19 cellular contexts compared by ENCODE assay signal in genomic region chr1:23709229-23709628, GRCh38. TPM values are rescaled to one million over a fixed set of nuclear protein-coding genes. Genes with fewer than 3 reads are reported as not detected.
DNase-seq lines count a peak whose midpoint lies in the region; ATAC-seq, FAIRE-seq and TF ChIP-seq lines count a peak whose summit lies in the region.
"Had no signal": no experiment of that assay in that cellular context is flagged by ENCODE, and none has a peak within 500 bp of the region (broad histone marks: within the 10 kb centered on the region; RNA-seq: fewer than 3 reads in every experiment).

No MANE protein-coding gene starts in this region.

- H3K9me3 ChIP-seq in HepG2 (ENCODE audit: low read length) (no peaks in the 10 kb centered on the region), right lobe of liver (no peaks in the 10 kb centered on the region), testis (no peaks in the 10 kb centered on the region), HAP-1 (no peaks in the 10 kb centered on the region)
- H3K9me3 ChIP-seq: BLaER1 treated with 17β-estradiol and CSF1 and Interleukin-3, amounts not matched to agents 10 nM and 100 nM had no signal

- H3K9me3 Mint-ChIP-seq in activated B cell treated with CpG ODN at 0.5 μM for 24 hours (no peaks in the 10 kb centered on the region), memory B cell (no peaks in the 10 kb centered on the region)
- no peaks in the 10 kb centered on the region for H3K9me3 Mint-ChIP-seq in stimulated activated naive B cell treated with anti-CD40 and anti-IgM and Interleukin-4, amounts not matched to agents 10 μg/mL and 1 μg/mL and 100 μg/mL, for 72 hours
- H3K9me3 Mint-ChIP-seq: HFFc6 had no signal

- POLR2A ChIA-PET in HepG2 (lab: Yijun Ruan, JAX) (no interaction called here), activated B cell treated with CpG ODN at 0.5 μM for 24 hours (lab: Charles Lee) (no interaction called here)

- DNase-seq in HepG2 (ENCODE audit: low spot score) (no peak), right lobe of liver (no peak), activated B cell treated with CpG ODN at 0.5 μM for 24 hours (no peak), memory B cell (ENCODE audit: low spot score in 2 of 2) (no peak), testis (no peak), HAP-1 (ENCODE audit: low spot score in 2 of 2) (no peak), Kasumi-1 (lab: John Stamatoyannopoulos, UW) (no peak)
- no peak for DNase-seq in stimulated activated naive B cell treated with anti-CD40 and anti-IgM and Interleukin-4, amounts not matched to agents 10 μg/mL and 1 μg/mL and 100 μg/mL, for 72 hours
- DNase-seq: DMS79, HFFc6, KBM-7, NCI-H1417 treated with DMSO at 0.1 percent for 48 hours, NCI-H187 treated with DMSO at 0.1 percent for 48 hours, NCI-H226, NCI-H524, NCI-H82, OCI-M1 had no signal

- H3K27ac ChIP-seq in HepG2 (ENCODE audit: extremely low read length, insufficient read depth, low read length) (no peak overlapping the region), right lobe of liver (no peak overlapping the region), testis (no peak overlapping the region)
- H3K27ac ChIP-seq: BLaER1 treated with 17β-estradiol and CSF1 and Interleukin-3, amounts not matched to agents 10 nM and 100 nM; RWPE1 had no signal

- no peak overlapping the region for H3K4me3 ChIP-seq in HepG2 (replicated peaks in 1 of 3; ENCODE audit: insufficient read depth in 1 of 3, low read depth in 2 of 3, low read length in 3 of 3)
- H3K4me3 ChIP-seq in right lobe of liver = no peak overlapping the region
- no peak overlapping the region for H3K4me3 ChIP-seq in testis
- H3K4me3 ChIP-seq in HAP-1 = no peak overlapping the region
- H3K4me3 ChIP-seq: BLaER1 treated with 17β-estradiol and CSF1 and Interleukin-3, amounts not matched to agents 10 nM and 100 nM had no signal

- H3K4me1 ChIP-seq in HepG2 (ENCODE audit: insufficient read depth, low read length) (peaks cover 13% of the 10 kb centered on the region), right lobe of liver (peaks cover 0 to 15% (median 4%) of the 10 kb centered on the region in 4 donors), testis (no peaks in the 10 kb centered on the region), HAP-1 (no peaks in the 10 kb centered on the region)
- H3K4me1 ChIP-seq: BLaER1 treated with 17β-estradiol and CSF1 and Interleukin-3, amounts not matched to agents 10 nM and 100 nM had no signal

- H4K20me1 ChIP-seq in HepG2 (ENCODE audit: insufficient read depth, low read length) = peaks cover 8% of the 10 kb centered on the region; the same call in 1 of the 2 replicates

- intact Hi-C loops in HepG2 (cut with micrococcal nuclease; ENCODE audit: unreplicated experiment) = no loop called here
- intact Hi-C loops in right lobe of liver (cut with DNase I) = no loop called here
- intact Hi-C loops in activated B cell treated with CpG ODN at 0.5 μM for 24 hours (cut with micrococcal nuclease) = no loop called here
- intact Hi-C loops in testis (cut with DNase I; ENCODE audit: low total_unique reads) = no loop called here

- no peak overlapping the region for H2AFZ ChIP-seq in HepG2 (ENCODE audit: low read length)

- H3K9ac ChIP-seq in HepG2 (ENCODE audit: insufficient read depth, low read depth, low read length) = no peak overlapping the region
- H3K9ac ChIP-seq: BLaER1 treated with 17β-estradiol and CSF1 and Interleukin-3, amounts not matched to agents 10 nM and 100 nM had no signal

- BruUV-seq in HepG2 (replicated peaks; lab: Mats Ljungman, UMichigan) = no TSS peak

- TF ChIP-seq RAD21 in HepG2 (CRISPR knock-in tag; IDR thresholded peaks at IDR 0.05) = no peak

- no peak for TF ChIP-seq POLR2A in HepG2 (IDR thresholded peaks at IDR 0.05; ENCODE audit: insufficient read depth in 1 of 2, low read depth in 2 of 2, low read length in 2 of 2)
- no peak for TF ChIP-seq POLR2A in right lobe of liver (IDR thresholded peaks at IDR 0.05)
- TF ChIP-seq POLR2A in testis (IDR thresholded peaks at IDR 0.05) = no peak

- H3K4me3 Mint-ChIP-seq in activated B cell treated with CpG ODN at 0.5 μM for 24 hours = no peak overlapping the region
- H3K4me3 Mint-ChIP-seq in memory B cell = no peak overlapping the region
- H3K4me3 Mint-ChIP-seq in stimulated activated naive B cell treated with anti-CD40 and anti-IgM and Interleukin-4, amounts not matched to agents 10 μg/mL and 1 μg/mL and 100 μg/mL, for 72 hours = no peak overlapping the region
- H3K4me3 Mint-ChIP-seq: HFFc6 had no signal

- TF ChIP-seq CTCF in HepG2 (CRISPR knock-in tag; IDR thresholded peaks at IDR 0.05) (no peak), right lobe of liver (IDR thresholded peaks at IDR 0.05) (no peak), activated B cell treated with CpG ODN at 0.5 μM for 24 hours (IDR thresholded peaks at IDR 0.05) (no peak), testis (IDR thresholded peaks at IDR 0.05) (no peak)

- H3K27ac Mint-ChIP-seq in activated B cell treated with CpG ODN at 0.5 μM for 24 hours (peak overlapping the region; percentile 56), memory B cell (peak overlapping the region; percentile 29)
- H3K27ac Mint-ChIP-seq in stimulated activated naive B cell treated with anti-CD40 and anti-IgM and Interleukin-4, amounts not matched to agents 10 μg/mL and 1 μg/mL and 100 μg/mL, for 72 hours = peak overlapping the region; percentile 65

- peaks cover 0 to 10% of the 10 kb centered on the region in 2 experiments; a peak in 1 of 5 replicates for H3K36me3 ChIP-seq in HepG2 (replicated peaks in 1 of 2; ENCODE audit: control insufficient read depth in 1 of 2, insufficient read depth in 2 of 2, low read length in 2 of 2)
- peaks cover 0 to 3% (median 0%) of the 10 kb centered on the region in 4 donors for H3K36me3 ChIP-seq in right lobe of liver
- H3K36me3 ChIP-seq in testis (ENCODE audit: low read depth, missing control alignments) = no peaks in the 10 kb centered on the region
- peaks cover 11% of the 10 kb centered on the region for H3K36me3 ChIP-seq in HAP-1 (replicated peaks)

- no peak for FAIRE-seq in HepG2 (lab: Jason Lieb, UNC)

- H3K27me3 ChIP-seq in HepG2 (ENCODE audit: control insufficient read depth in 1 of 2, insufficient read depth in 2 of 2, low read length in 2 of 2) = no peaks in the 10 kb centered on the region
- no peaks in the 10 kb centered on the region for H3K27me3 ChIP-seq in right lobe of liver
- H3K27me3 ChIP-seq in testis = no peaks in the 10 kb centered on the region
- no peaks in the 10 kb centered on the region for H3K27me3 ChIP-seq in HAP-1 (ENCODE audit: low read depth)
- H3K27me3 ChIP-seq: BLaER1 treated with 17β-estradiol and CSF1 and Interleukin-3, amounts not matched to agents 10 nM and 100 nM had no signal

- H3K4me1 Mint-ChIP-seq in activated B cell treated with CpG ODN at 0.5 μM for 24 hours (peaks cover 8% of the 10 kb centered on the region), memory B cell (peaks cover 11% of the 10 kb centered on the region)
- peaks cover 18 to 19% of the 10 kb centered on the region in 2 donors for H3K4me1 Mint-ChIP-seq in stimulated activated naive B cell treated with anti-CD40 and anti-IgM and Interleukin-4, amounts not matched to agents 10 μg/mL and 1 μg/mL and 100 μg/mL, for 72 hours

- TF ChIP-seq EP300 in HepG2 (IDR thresholded peaks at IDR 0.05; ENCODE audit: low read depth in 2 of 2, low read length in 2 of 2) = no peak
- TF ChIP-seq EP300 in HepG2 (CRISPR knock-in tag; IDR thresholded peaks at IDR 0.05; ENCODE audit: borderline replicate concordance) = no peak

- in situ Hi-C loops in HepG2 (cut with HindIII; ENCODE audit: extremely low pct_ligation_motif_present, low pct_unique_long_range_greater_than_20kb) = no loop called here
- in situ Hi-C loops in HAP-1 (cut with MboI; ENCODE audit: low sequenced_read_pairs) = no loop called here

- CTCF ChIA-PET in HepG2 (lab: Yijun Ruan, JAX; ENCODE audit: low intra/inter-chr PET ratio, low total read pairs) (no interaction called here), activated B cell treated with CpG ODN at 0.5 μM for 24 hours (lab: Charles Lee) (no interaction called here)

- 90% methylated on average over 4 of the region's 4 CpGs for WGBS in HepG2 (ENCODE audit: low lambda C conversion rate)
- 95% methylated on average over 4 of the region's 4 CpGs for WGBS in right lobe of liver (ENCODE audit: insufficient coverage, low coverage, low lambda C conversion rate, missing lambda C conversion rate)
- 87 to 95% methylated on average over 4 of the region's 4 CpGs for WGBS in testis, 2 donors

- H3K27me3 Mint-ChIP-seq in activated B cell treated with CpG ODN at 0.5 μM for 24 hours = no peaks in the 10 kb centered on the region
- no peaks in the 10 kb centered on the region for H3K27me3 Mint-ChIP-seq in memory B cell
- H3K27me3 Mint-ChIP-seq in stimulated activated naive B cell treated with anti-CD40 and anti-IgM and Interleukin-4, amounts not matched to agents 10 μg/mL and 1 μg/mL and 100 μg/mL, for 72 hours = no peaks in the 10 kb centered on the region

- ATAC-seq in HepG2 (no peak), right lobe of liver (no peak), activated B cell treated with CpG ODN at 0.5 μM for 24 hours (ENCODE audit: low read depth) (no peak), memory B cell (ENCODE audit: low read depth) (no peak)
- no peak for ATAC-seq in stimulated activated naive B cell treated with anti-CD40 and anti-IgM and Interleukin-4, amounts not matched to agents 10 μg/mL and 1 μg/mL and 100 μg/mL, for 72 hours (replicated peaks)

- H3K4me2 ChIP-seq in HepG2 (ENCODE audit: low read depth, low read length) = no peak overlapping the region
- H3K4me2 ChIP-seq: BLaER1 treated with 17β-estradiol and CSF1 and Interleukin-3, amounts not matched to agents 10 nM and 100 nM had no signal

- no peaks in the 10 kb centered on the region for H3K79me2 ChIP-seq in HepG2 (ENCODE audit: insufficient read depth, low read length)

- peaks cover 34% of the 10 kb centered on the region for H3K36me3 Mint-ChIP-seq in activated B cell treated with CpG ODN at 0.5 μM for 24 hours (ENCODE audit: low read depth)
- H3K36me3 Mint-ChIP-seq in memory B cell = no peaks in the 10 kb centered on the region
- peaks cover 21 to 41% of the 10 kb centered on the region in 2 donors for H3K36me3 Mint-ChIP-seq in stimulated activated naive B cell treated with anti-CD40 and anti-IgM and Interleukin-4, amounts not matched to agents 10 μg/mL and 1 μg/mL and 100 μg/mL, for 72 hours

RNA-seq across cellular contexts. Expression of gene RPL11, which starts 17.6 kb away (rescaled TPM):
- 2,010 and 2,638 TPM in 2 replicates for total RNA-seq in HepG2 (2016; rRNA removed; fragmentation: Illumina TruSeq; extraction: Trizol)
- 1,858 and 2,176 TPM in 2 replicates for total RNA-seq in HepG2 (2016; cell fraction: cytosol; rRNA removed; fragmentation: Illumina TruSeq; extraction: Trizol; ENCODE audit: low read depth)
- total RNA-seq in HepG2 (2016; cell fraction: insoluble cytoplasmic fraction; rRNA removed; fragmentation: Illumina TruSeq; extraction: Trizol) = 2,021 and 2,756 TPM in 2 replicates
- 3,644 and 4,048 TPM in 2 replicates for total RNA-seq in HepG2 (2016; cell fraction: membrane; rRNA removed; fragmentation: Illumina TruSeq; extraction: Trizol)
- total RNA-seq in HepG2 (2016; cell fraction: nucleus; rRNA removed; fragmentation: Illumina TruSeq; extraction: Trizol) = 641 and 715 TPM in 2 replicates
- 1,552 and 1,682 TPM in 2 replicates for polyA plus RNA-seq in HepG2 (2011; rRNA removed)
- 1,274 and 1,563 TPM in 2 replicates for polyA plus RNA-seq in HepG2 (2011; cell fraction: cytosol; rRNA removed)
- polyA plus RNA-seq in HepG2 (2011; cell fraction: nucleus; rRNA removed) = 268 and 378 TPM in 2 replicates
- polyA plus RNA-seq in HepG2 (2012) = 3,472 and 3,503 TPM in 2 replicates
- polyA plus RNA-seq in HepG2 (2016; cell fraction: cytosol; fragmentation: Illumina TruSeq; extraction: Trizol; ENCODE audit: low read depth) = 3,344 and 3,698 TPM in 2 replicates
- 3,158 and 3,586 TPM in 2 replicates for polyA plus RNA-seq in HepG2 (2016; cell fraction: insoluble cytoplasmic fraction; fragmentation: Illumina TruSeq; extraction: Trizol; ENCODE audit: low read depth)
- polyA plus RNA-seq in HepG2 (2016; cell fraction: membrane; fragmentation: Illumina TruSeq; extraction: Trizol; ENCODE audit: low read depth) = 4,657 and 4,799 TPM in 2 replicates
- 1,462 and 1,519 TPM in 2 replicates for polyA plus RNA-seq in HepG2 (2016; cell fraction: nucleus; fragmentation: Illumina TruSeq; extraction: Trizol; ENCODE audit: insufficient read depth, low read depth)
- polyA minus RNA-seq in HepG2 (2011; rRNA and poly(A)+ RNA removed; ENCODE audit: low replicate concordance) = 334 and 786 TPM in 2 replicates
- 353 and 418 TPM in 2 replicates for polyA minus RNA-seq in HepG2 (2011; cell fraction: cytosol; rRNA and poly(A)+ RNA removed)
- 166 and 250 TPM in 2 replicates for polyA minus RNA-seq in HepG2 (2011; cell fraction: nucleus; rRNA and poly(A)+ RNA removed)
- 100 to 1,000 TPM; 341 to 471 (median 405) TPM for total RNA-seq in right lobe of liver
- 1,956 and 2,021 TPM in 2 replicates for total RNA-seq in activated B cell treated with CpG ODN at 0.5 μM for 24 hours
- 100 to 1,000 TPM; 308 to 532 TPM for total RNA-seq in testis
- polyA plus RNA-seq in testis (ENCODE audit: insufficient read depth, low read depth, low replicate concordance) = 1,029 TPM

RNA-seq across cellular contexts. Expression of gene ELOA, which starts 34.0 kb away (rescaled TPM):
- total RNA-seq in HepG2 (2016; rRNA removed; fragmentation: Illumina TruSeq; extraction: Trizol) (28.5 and 36.3 TPM in 2 replicates), right lobe of liver (10 to 100 TPM; 21.1 to 42.2 (median 36.1) TPM), activated B cell treated with CpG ODN at 0.5 μM for 24 hours (70.2 and 72.6 TPM in 2 replicates), testis (10 to 100 TPM; 38.7 to 41.9 TPM)
- 7.3 and 7.8 TPM in 2 replicates for total RNA-seq in HepG2 (2016; cell fraction: cytosol; rRNA removed; fragmentation: Illumina TruSeq; extraction: Trizol; ENCODE audit: low read depth)
- total RNA-seq in HepG2 (2016; cell fraction: insoluble cytoplasmic fraction; rRNA removed; fragmentation: Illumina TruSeq; extraction: Trizol) = 27.5 and 30.2 TPM in 2 replicates
- 23.8 and 29.0 TPM in 2 replicates for total RNA-seq in HepG2 (2016; cell fraction: membrane; rRNA removed; fragmentation: Illumina TruSeq; extraction: Trizol)
- total RNA-seq in HepG2 (2016; cell fraction: nucleus; rRNA removed; fragmentation: Illumina TruSeq; extraction: Trizol) = 16.4 and 21.2 TPM in 2 replicates
- polyA plus RNA-seq in HepG2 (2011; rRNA removed) (14.2 and 14.8 TPM in 2 replicates), testis (ENCODE audit: insufficient read depth, low read depth, low replicate concordance) (51.3 TPM)
- polyA plus RNA-seq in HepG2 (2011; cell fraction: cytosol; rRNA removed) = 9.6 and 12.3 TPM in 2 replicates
- polyA plus RNA-seq in HepG2 (2011; cell fraction: nucleus; rRNA removed) = 10.0 and 12.4 TPM in 2 replicates
- 16.3 and 19.1 TPM in 2 replicates for polyA plus RNA-seq in HepG2 (2012)
- polyA plus RNA-seq in HepG2 (2016; cell fraction: cytosol; fragmentation: Illumina TruSeq; extraction: Trizol; ENCODE audit: low read depth) = 11.2 and 13.3 TPM in 2 replicates
- polyA plus RNA-seq in HepG2 (2016; cell fraction: insoluble cytoplasmic fraction; fragmentation: Illumina TruSeq; extraction: Trizol; ENCODE audit: low read depth) = 33.1 and 41.5 TPM in 2 replicates
- polyA plus RNA-seq in HepG2 (2016; cell fraction: membrane; fragmentation: Illumina TruSeq; extraction: Trizol; ENCODE audit: low read depth) = 21.3 and 28.9 TPM in 2 replicates
- 32.1 and 36.1 TPM in 2 replicates for polyA plus RNA-seq in HepG2 (2016; cell fraction: nucleus; fragmentation: Illumina TruSeq; extraction: Trizol; ENCODE audit: insufficient read depth, low read depth)
- polyA minus RNA-seq in HepG2 (2011; rRNA and poly(A)+ RNA removed; ENCODE audit: low replicate concordance) = 9.7 and 21.5 TPM in 2 replicates
- polyA minus RNA-seq in HepG2 (2011; cell fraction: cytosol; rRNA and poly(A)+ RNA removed) = 18.6 and 21.7 TPM in 2 replicates
- 12.0 and 20.3 TPM in 2 replicates for polyA minus RNA-seq in HepG2 (2011; cell fraction: nucleus; rRNA and poly(A)+ RNA removed)
